In the genomic region with DNA sequence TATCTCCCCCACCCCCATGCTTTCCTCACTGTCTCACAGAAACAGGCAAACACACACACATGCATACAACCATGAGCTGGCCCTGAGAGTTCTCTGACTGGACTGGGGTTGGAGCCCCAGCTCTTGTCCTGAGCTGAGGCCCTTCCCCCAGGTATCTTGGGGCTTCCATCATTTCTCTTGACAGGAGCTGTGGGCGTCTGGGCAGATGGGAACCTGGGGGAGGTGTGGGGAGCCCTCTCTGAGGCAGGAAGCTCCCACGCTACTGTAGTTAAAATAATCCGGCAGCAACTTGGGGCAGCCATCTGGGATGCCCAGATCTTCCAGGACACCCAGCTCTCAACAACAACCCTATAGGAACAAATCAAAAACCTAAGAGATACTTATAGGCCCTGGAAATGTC, we compare ENCODE assay signal across 16 cellular contexts. TPM values are rescaled to one million over a fixed set of nuclear protein-coding genes. Genes with fewer than 3 reads are reported as not detected.
DNase-seq lines count a peak whose midpoint lies in the region; ATAC-seq and TF ChIP-seq lines count a peak whose summit lies in the region.
"Had no signal": no experiment of that assay in that cellular context is flagged by ENCODE, and none has a peak within 500 bp of the region (broad histone marks: within the 10 kb centered on the region; RNA-seq: fewer than 3 reads in every experiment).

No MANE protein-coding gene starts in this region.

- no peak overlapping the region for H2AFZ ChIP-seq in smooth muscle cell (ENCODE audit: low read depth)

- H3K27ac Mint-ChIP-seq in T-helper 2 cell treated with Interferon-gamma antibody and Interleukin-4, amounts not matched to agents 5 μg/mL and 100 μg/mL, for 36 hours = peak overlapping the region; percentile 46
- H3K27ac Mint-ChIP-seq: activated naive CD8-positive, alpha-beta T cell; HFFc6 had no signal

- WGBS in smooth muscle cell (ENCODE audit: low lambda C conversion rate) = 88% methylated on average over 3 of the region's 3 CpGs

- no peak overlapping the region for H3K27ac ChIP-seq in smooth muscle cell (ENCODE audit: low read depth)
- H3K27ac ChIP-seq: SJCRH30, tibial nerve had no signal

- no peak for ATAC-seq in activated CD4-positive, CD25-positive, alpha-beta regulatory T cell treated with anti-CD3 and anti-CD28 coated beads, Interleukin-2, amount 50 U/mL, for 24 hours
- ATAC-seq in GM18502 (IDR thresholded peaks at IDR 0.05; ENCODE audit: poor library complexity, unreplicated experiment) (no peak), GM18519 (IDR thresholded peaks at IDR 0.05; ENCODE audit: low FRiP score, unreplicated experiment) (no peak)

- H3K4me2 ChIP-seq in smooth muscle cell = peak overlapping the region; percentile 24

- H3K4me3 Mint-ChIP-seq in T-helper 2 cell treated with Interferon-gamma antibody and Interleukin-4, amounts not matched to agents 5 μg/mL and 100 μg/mL, for 36 hours = peak overlapping the region; percentile 21
- H3K4me3 Mint-ChIP-seq: activated naive CD8-positive, alpha-beta T cell; HFFc6 had no signal

- peaks cover 29% of the 10 kb centered on the region for H3K4me1 ChIP-seq in smooth muscle cell (ENCODE audit: low read depth)

- H3K4me1 Mint-ChIP-seq in T-helper 2 cell treated with Interferon-gamma antibody and Interleukin-4, amounts not matched to agents 5 μg/mL and 100 μg/mL, for 36 hours (ENCODE audit: low read depth) = peaks cover 40% of the 10 kb centered on the region

- H3K4me3 ChIP-seq in smooth muscle cell = no peak overlapping the region
- H3K4me3 ChIP-seq: SJCRH30, tibial nerve had no signal

- no peaks in the 10 kb centered on the region for H4K20me1 ChIP-seq in smooth muscle cell (ENCODE audit: low read depth)

- H3F3A ChIP-seq in smooth muscle cell (ENCODE audit: low read depth) = peaks cover 5% of the 10 kb centered on the region

- H3K9me3 ChIP-seq in smooth muscle cell (replicated peaks; ENCODE audit: low read depth) = no peaks in the 10 kb centered on the region
- H3K9me3 ChIP-seq: SJCRH30, tibial nerve had no signal

- no peak for DNase-seq in T-helper 2 cell treated with Interferon-gamma antibody and Interleukin-4, amounts not matched to agents 5 μg/mL and 100 μg/mL, for 36 hours (ENCODE audit: low spot score)
- DNase-seq in T-helper 2 cell (no peak), M059J (ENCODE audit: low read depth) (peak; percentile 14), amniotic epithelial cell (ENCODE audit: low read depth) (peak; percentile 71), smooth muscle cell (lab: John Stamatoyannopoulos, UW; ENCODE audit: unreplicated experiment) (no peak)
- DNase-seq: activated CD4-positive, alpha-beta T cell treated with anti-CD3 and anti-CD28 coated beads for 1 hour; effector CD4-positive, alpha-beta T cell; foreskin fibroblast; HFFc6; NCI-H1436; SJCRH30 had no signal

- no peak overlapping the region for H3K9ac ChIP-seq in smooth muscle cell (ENCODE audit: low read depth)

- H3K36me3 ChIP-seq in smooth muscle cell (ENCODE audit: low read depth) = no peaks in the 10 kb centered on the region
- H3K36me3 ChIP-seq: SJCRH30, tibial nerve had no signal

- TF ChIP-seq CTCF in smooth muscle cell (IDR thresholded peaks at IDR 0.05; ENCODE audit: borderline replicate concordance, insufficient read depth, poor library complexity, severe bottlenecking) = no peak

- no peaks in the 10 kb centered on the region for H3K27me3 ChIP-seq in smooth muscle cell (ENCODE audit: low read depth)
- H3K27me3 ChIP-seq: tibial nerve had no signal

- no peaks in the 10 kb centered on the region for H3K9me3 Mint-ChIP-seq in T-helper 2 cell treated with Interferon-gamma antibody and Interleukin-4, amounts not matched to agents 5 μg/mL and 100 μg/mL, for 36 hours
- H3K9me3 Mint-ChIP-seq: HFFc6 had no signal

- H3K36me3 Mint-ChIP-seq in T-helper 2 cell treated with Interferon-gamma antibody and Interleukin-4, amounts not matched to agents 5 μg/mL and 100 μg/mL, for 36 hours (ENCODE audit: low read depth) = peaks cover 12% of the 10 kb centered on the region
- H3K36me3 Mint-ChIP-seq: activated naive CD8-positive, alpha-beta T cell had no signal

- peaks cover 3% of the 10 kb centered on the region for H3K27me3 Mint-ChIP-seq in T-helper 2 cell treated with Interferon-gamma antibody and Interleukin-4, amounts not matched to agents 5 μg/mL and 100 μg/mL, for 36 hours (ENCODE audit: low read depth)
- H3K27me3 Mint-ChIP-seq: activated naive CD8-positive, alpha-beta T cell had no signal

- no peaks in the 10 kb centered on the region for H3K79me2 ChIP-seq in smooth muscle cell (ENCODE audit: low read depth)

RNA-seq across cellular contexts. Expression of a gene that starts 2.7 kb away (rescaled TPM):
- total RNA-seq in M059J (2014; rRNA removed; shearing (Covaris generic)) = 0.52 and 1.2 TPM in 2 replicates
- 1.9 and 3.4 TPM in 2 replicates for total RNA-seq in smooth muscle cell
- polyA plus RNA-seq in smooth muscle cell = 1.0 and 1.2 TPM in 2 replicates
- total RNA-seq: HFFc6 had no signal

Comparison
In these comparisons a context has a peak if more than half of its experiments do, and no peak if none do; other contexts are left out.
1. DNase-seq: peak in M059J (single experiment) and amniotic epithelial cell (single experiment); none in T-helper 2 cell treated with Interferon-gamma antibody and Interleukin-4, amounts not matched to agents 5 μg/mL and 100 μg/mL, for 36 hours (single experiment), T-helper 2 cell (0 of 5) and smooth muscle cell (single experiment).